Comparison of ENCODE assay signal across 12 cellular contexts in genomic region chr18:75638597-75639467, GRCh38.
DNase-seq lines count a peak whose midpoint lies in the region; ATAC-seq and TF ChIP-seq lines count a peak whose summit lies in the region.
"Had no signal": no experiment of that assay in that cellular context is flagged by ENCODE, and none has a peak within 500 bp of the region (broad histone marks: within the 10 kb centered on the region; RNA-seq: fewer than 3 reads in every experiment).

No MANE protein-coding gene starts in this region.

- 33 to 46% methylated on average over 15 to 22 of the region's 31 CpGs for WGBS in esophagus squamous epithelium, 2 donors
- WGBS in mesodermal cell (ENCODE audit: insufficient coverage in 2 of 2), 2 experiments = 27 to 30% methylated on average over 27 to 28 of the region's 31 CpGs

- H3K9me3 ChIP-seq in esophagus squamous epithelium (no peaks in the 10 kb centered on the region), mesodermal cell (ENCODE audit: control insufficient read depth, low read length) (no peaks in the 10 kb centered on the region), upper lobe of right lung (no peaks in the 10 kb centered on the region)
- H3K9me3 ChIP-seq: right lobe of liver had no signal

- intact Hi-C loops in esophagus squamous epithelium (cut with DNase I) = no loop called here
- intact Hi-C loops in upper lobe of right lung (cut with DNase I) = no loop called here

- TF ChIP-seq POLR2A in esophagus squamous epithelium (IDR thresholded peaks at IDR 0.05) = no peak
- no peak for TF ChIP-seq POLR2A in erythroblast (IDR thresholded peaks at IDR 0.05; ENCODE audit: low read length)

- H3K27ac Mint-ChIP-seq in activated CD8-positive, alpha-beta memory T cell treated with anti-CD3 and anti-CD28 coated beads, Interleukin-2, amount 10 ng/mL, durations not matched to agents 7 days and 5 days = no peak overlapping the region
- H3K27ac Mint-ChIP-seq: B cell had no signal

- ATAC-seq in upper lobe of right lung = peak; percentile 23
- no peak for ATAC-seq in activated CD8-positive, alpha-beta memory T cell treated with anti-CD3 and anti-CD28 coated beads, Interleukin-2, amount 10 ng/mL, durations not matched to agents 7 days and 5 days

- H3K27me3 ChIP-seq in esophagus squamous epithelium (no peaks in the 10 kb centered on the region), upper lobe of right lung (no peaks in the 10 kb centered on the region)
- H3K27me3 ChIP-seq: right lobe of liver had no signal

- no peaks in the 10 kb centered on the region for H3K27me3 Mint-ChIP-seq in activated CD8-positive, alpha-beta memory T cell treated with anti-CD3 and anti-CD28 coated beads, Interleukin-2, amount 10 ng/mL, durations not matched to agents 7 days and 5 days
- H3K27me3 Mint-ChIP-seq: B cell had no signal

- no peaks in the 10 kb centered on the region for H3K9me3 Mint-ChIP-seq in activated CD8-positive, alpha-beta memory T cell treated with anti-CD3 and anti-CD28 coated beads, Interleukin-2, amount 10 ng/mL, durations not matched to agents 7 days and 5 days (ENCODE audit: low read depth)
- H3K9me3 Mint-ChIP-seq: central memory CD8-positive, alpha-beta T cell had no signal

- H3K27ac ChIP-seq in esophagus squamous epithelium (peak overlapping the region in 1 of 4 donors; percentile 68), mesodermal cell (ENCODE audit: low read depth, low read length, severe bottlenecking) (peak overlapping the region; percentile 90), upper lobe of right lung (no peak overlapping the region)
- H3K27ac ChIP-seq: right lobe of liver had no signal

- CTCF ChIA-PET in activated CD8-positive, alpha-beta memory T cell treated with anti-CD3 and anti-CD28 coated beads, Interleukin-2, amount 10 ng/mL, durations not matched to agents 7 days and 5 days (lab: Charles Lee) = no interaction called here

- H3K4me1 Mint-ChIP-seq in activated CD8-positive, alpha-beta memory T cell treated with anti-CD3 and anti-CD28 coated beads, Interleukin-2, amount 10 ng/mL, durations not matched to agents 7 days and 5 days = no peaks in the 10 kb centered on the region
- H3K4me1 Mint-ChIP-seq: B cell; central memory CD8-positive, alpha-beta T cell had no signal

- H3K4me1 ChIP-seq in esophagus squamous epithelium (peaks cover 0 to 15% (median 0%) of the 10 kb centered on the region in 3 donors), mesodermal cell (ENCODE audit: control insufficient read depth, insufficient read depth, low read length, poor library complexity, severe bottlenecking) (peaks cover 8% of the 10 kb centered on the region), upper lobe of right lung (no peaks in the 10 kb centered on the region)
- H3K4me1 ChIP-seq: right lobe of liver had no signal

- peak overlapping the region in 3 of 4 donors; percentile 15 to 46 (median 22) for H3K4me3 ChIP-seq in esophagus squamous epithelium
- peak overlapping the region; percentile 19 for H3K4me3 ChIP-seq in mesodermal cell (ENCODE audit: extremely low read depth, insufficient read depth, low read length, poor library complexity, severe bottlenecking)
- peak overlapping the region; percentile 16 for H3K4me3 ChIP-seq in upper lobe of right lung
- H3K4me3 ChIP-seq: right lobe of liver had no signal

- no peak for TF ChIP-seq CTCF in esophagus squamous epithelium (IDR thresholded peaks at IDR 0.05)
- no peak for TF ChIP-seq CTCF in upper lobe of right lung (IDR thresholded peaks at IDR 0.05)

- H3K4me3 Mint-ChIP-seq in activated CD8-positive, alpha-beta memory T cell treated with anti-CD3 and anti-CD28 coated beads, Interleukin-2, amount 10 ng/mL, durations not matched to agents 7 days and 5 days = no peak overlapping the region
- H3K4me3 Mint-ChIP-seq: B cell; central memory CD8-positive, alpha-beta T cell had no signal

- DNase-seq in NCI-H2171 treated with DMSO at 0.1 percent for 48 hours (lab: John Stamatoyannopoulos, UW) (peak; percentile 8), NCI-H2171 (lab: John Stamatoyannopoulos, UW) (no peak), esophagus squamous epithelium (lab: John Stamatoyannopoulos, UW) (no peak), upper lobe of right lung (no peak), erythroblast (lab: John Stamatoyannopoulos, UW) (no peak)
- no peak for DNase-seq in activated effector memory CD4-positive, alpha-beta T cell treated with Interleukin-2 at 50 U/mL for 16 hours
- no peak for DNase-seq in activated CD8-positive, alpha-beta memory T cell treated with anti-CD3 and anti-CD28 coated beads, Interleukin-2, amount 10 ng/mL, durations not matched to agents 7 days and 5 days
- DNase-seq: right lobe of liver, T1000 had no signal

- H3K36me3 ChIP-seq in esophagus squamous epithelium (no peaks in the 10 kb centered on the region), mesodermal cell (ENCODE audit: control insufficient read depth, insufficient read depth, low read length) (no peaks in the 10 kb centered on the region), upper lobe of right lung (no peaks in the 10 kb centered on the region)
- H3K36me3 ChIP-seq: right lobe of liver had no signal

- no peaks in the 10 kb centered on the region for H3K36me3 Mint-ChIP-seq in activated CD8-positive, alpha-beta memory T cell treated with anti-CD3 and anti-CD28 coated beads, Interleukin-2, amount 10 ng/mL, durations not matched to agents 7 days and 5 days
